12 cellular contexts compared by ENCODE assay signal in genomic region chr5:1456110-1456881, GRCh38. TPM values are rescaled to one million over a fixed set of nuclear protein-coding genes. Genes with fewer than 3 reads are reported as not detected.
"Had no signal": no experiment of that assay in that cellular context is flagged by ENCODE, and none has a peak within 500 bp of the region (broad histone marks: within the 10 kb centered on the region; RNA-seq: fewer than 3 reads in every experiment).

No MANE protein-coding gene starts in this region.

RNA-seq across cellular contexts. Expression of gene SLC6A3, which starts 11.1 kb away (rescaled TPM):
- total RNA-seq: colonic mucosa, dermis microvascular lymphatic vessel endothelial cell, gastrocnemius medialis, glomerular endothelial cell, left colon, left lobe of liver, left ventricle myocardium inferior, liver, mammary epithelial cell, mononuclear cell had no signal
- polyA plus RNA-seq: immature natural killer cell; liver; mammary epithelial cell; naive thymus-derived CD4-positive, alpha-beta T cell had no signal
